20 cellular contexts compared by ENCODE assay signal in the genomic region with DNA sequence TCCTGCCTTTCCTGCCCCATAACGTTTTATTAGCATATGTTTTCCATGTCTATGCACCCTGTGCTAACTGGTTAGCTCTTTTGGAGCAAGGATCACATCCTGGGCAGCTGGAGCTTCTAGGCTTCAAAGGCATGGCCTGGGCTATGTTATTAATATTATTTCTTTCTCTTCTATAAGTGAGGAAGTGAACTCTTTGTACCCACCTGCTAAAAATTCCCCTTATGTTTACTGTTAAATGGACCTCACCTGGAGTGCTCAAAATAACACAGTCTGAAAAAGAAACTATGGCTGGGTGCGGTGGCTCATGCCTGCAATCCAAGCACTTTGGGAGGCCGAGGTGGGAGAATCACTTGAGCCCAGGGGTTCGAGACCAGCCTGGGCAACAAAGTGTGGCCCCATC.
"Had no signal": no experiment of that assay in that cellular context is flagged by ENCODE, and none has a peak within 500 bp of the region (broad histone marks: within the 10 kb centered on the region; RNA-seq: fewer than 3 reads in every experiment).

No MANE protein-coding gene starts in this region.

- DNase-seq: activated CD4-positive, alpha-beta T cell treated with anti-CD3 and anti-CD28 coated beads, Interleukin-2, amount 10 ng/mL, durations not matched to agents 7 days and 5 days; activated naive CD8-positive, alpha-beta T cell treated with anti-CD3 and anti-CD28 coated beads for 36 hours; amygdala; body of pancreas; central memory CD4-positive, alpha-beta T cell; effector memory CD4-positive, alpha-beta T cell; foreskin keratinocyte; glutamatergic neuron; hypothalamus; nephron progenitor cell; psoas muscle; right lobe of liver; stimulated activated CD4-positive, alpha-beta T cell treated with anti-CD3 and anti-CD28 coated beads, Interleukin-4, amount 100 ng/mL, for 4 hours; stimulated activated CD8-positive, alpha-beta memory T cell treated with anti-CD3 and anti-CD28 coated beads, Interleukin-4, amount 100 ng/mL, for 48 hours; stomach; testis; upper lobe of right lung had no signal

- H3K4me2 ChIP-seq: smooth muscle cell had no signal

- H3K27me3 Mint-ChIP-seq: activated CD4-positive, alpha-beta T cell treated with anti-CD3 and anti-CD28 coated beads, Interleukin-2, amount 10 ng/mL, durations not matched to agents 7 days and 5 days; activated naive CD8-positive, alpha-beta T cell treated with anti-CD3 and anti-CD28 coated beads for 36 hours had no signal

- H3K27ac Mint-ChIP-seq: activated CD4-positive, alpha-beta T cell treated with anti-CD3 and anti-CD28 coated beads, Interleukin-2, amount 10 ng/mL, durations not matched to agents 7 days and 5 days; activated T-helper 1 cell treated with anti-CD3 and anti-CD28 coated beads, Interleukin-12 subunit alpha, Interleukin-12 subunit beta, Interleukin-2, Interleukin-4 antibody, amounts not matched to agents 30 ng/mL and 10 ng/mL and 1 ng/mL, durations not matched to agents 14 hours and 24 hours and 36 hours; nephron progenitor cell had no signal

- H3K4me1 ChIP-seq: body of pancreas, foreskin keratinocyte, psoas muscle, right lobe of liver, testis had no signal

- H3K4me3 ChIP-seq: body of pancreas, coronary artery, psoas muscle, right lobe of liver, smooth muscle cell, stomach, testis, upper lobe of right lung had no signal

- H3K27ac ChIP-seq: body of pancreas, coronary artery, foreskin keratinocyte, psoas muscle, right lobe of liver, stomach, testis, upper lobe of right lung had no signal

- ATAC-seq: body of pancreas, foreskin keratinocyte, psoas muscle, right lobe of liver, upper lobe of right lung had no signal

- H3K36me3 ChIP-seq: right lobe of liver, stomach, upper lobe of right lung had no signal

- H3K9me3 ChIP-seq: body of pancreas, psoas muscle, right lobe of liver, testis, upper lobe of right lung had no signal

- H3K27me3 ChIP-seq: body of pancreas, foreskin keratinocyte, right lobe of liver, stomach, testis, upper lobe of right lung had no signal

- H3K4me3 Mint-ChIP-seq: activated CD4-positive, alpha-beta T cell treated with anti-CD3 and anti-CD28 coated beads, Interleukin-2, amount 10 ng/mL, durations not matched to agents 7 days and 5 days; activated naive CD8-positive, alpha-beta T cell treated with anti-CD3 and anti-CD28 coated beads for 36 hours; activated T-helper 1 cell treated with anti-CD3 and anti-CD28 coated beads, Interleukin-12 subunit alpha, Interleukin-12 subunit beta, Interleukin-2, Interleukin-4 antibody, amounts not matched to agents 30 ng/mL and 10 ng/mL and 1 ng/mL, durations not matched to agents 14 hours and 24 hours and 36 hours; nephron progenitor cell had no signal
